Comparison of ENCODE assay signal across 5 cellular contexts in genomic region chr12:24808651-24809050, GRCh38.
"Had no signal": no experiment of that assay in that cellular context is flagged by ENCODE, and none has a peak within 500 bp of the region (broad histone marks: within the 10 kb centered on the region; RNA-seq: fewer than 3 reads in every experiment).

No MANE protein-coding gene starts in this region.

- ATAC-seq: GM23338, K562 had no signal

- DNase-seq: H9, HCEC 1CT, IMR-90 had no signal

- H3K4me3 ChIP-seq: GM23338, K562 had no signal
